ENCODE assay signal across 8 cellular contexts in genomic region chr14:31208546-31209424, GRCh38. TPM values are rescaled to one million over a fixed set of nuclear protein-coding genes. Genes with fewer than 3 reads are reported as not detected.
DNase-seq lines count a peak whose midpoint lies in the region; ATAC-seq and TF ChIP-seq lines count a peak whose summit lies in the region.

No MANE protein-coding gene starts in this region.

- no peak for TF ChIP-seq CTCF in HCT116 (IDR thresholded peaks at IDR 0.05 in 2 of 3, conservative IDR thresholded peaks at IDR 0.05 in 1 of 3; ENCODE audit: borderline replicate concordance in 1 of 3, insufficient read depth in 1 of 3, low read depth in 2 of 3, low read length in 2 of 3)
- no peak for TF ChIP-seq CTCF in WERI-Rb-1 (IDR thresholded peaks at IDR 0.05; ENCODE audit: low read depth, low read length)
- no peak for TF ChIP-seq CTCF in endodermal cell (conservative IDR thresholded peaks at IDR 0.05)
- no peak for TF ChIP-seq CTCF in parathyroid adenoma (IDR thresholded peaks at IDR 0.05)

- no peak for DNase-seq in HCT116 (ENCODE audit: low read depth, low spot score)
- DNase-seq in WERI-Rb-1 = no peak
- peak; percentile 46 for DNase-seq in endodermal cell
- DNase-seq in HCEC 1CT = no peak
- no peak for DNase-seq in SKM-1 treated with dmso at 0.1 percent for 144 hours (lab: John Stamatoyannopoulos, UW; ENCODE audit: unreplicated experiment)
- no peak for DNase-seq in NCI-H2171 (lab: John Stamatoyannopoulos, UW)

- no peak; the same call in 1 of the 2 replicates for ATAC-seq in HCT116
- ATAC-seq in GM18861 (IDR thresholded peaks at IDR 0.05; ENCODE audit: unreplicated experiment) = no peak

- H3K27me3 Mint-ChIP-seq in endodermal cell (ENCODE audit: insufficient read depth) = no peaks in the 10 kb centered on the region

- no peak for TF ChIP-seq RAD21 in HCT116 (IDR thresholded peaks at IDR 0.05; ENCODE audit: low read depth)

- H3K9me3 ChIP-seq in HCT116 (ENCODE audit: control insufficient read depth in 1 of 2, insufficient read depth in 1 of 2, low read depth in 1 of 2, low read length in 2 of 2) (no peaks in the 10 kb centered on the region), WERI-Rb-1 (ENCODE audit: severe bottlenecking) (no peaks in the 10 kb centered on the region), endodermal cell (ENCODE audit: control insufficient read depth, low read length) (peaks cover 4% of the 10 kb centered on the region), parathyroid adenoma (ENCODE audit: control insufficient read depth, low read length) (no peaks in the 10 kb centered on the region)

- H3K4me1 ChIP-seq in HCT116 (ENCODE audit: control insufficient read depth in 1 of 2, insufficient read depth in 2 of 2, low read length in 2 of 2) (peaks cover 18 to 28% of the 10 kb centered on the region in 2 experiments), endodermal cell (ENCODE audit: control insufficient read depth, insufficient read depth, low read length) (no peaks in the 10 kb centered on the region), parathyroid adenoma (peaks cover 3% of the 10 kb centered on the region)

- peaks cover 12% of the 10 kb centered on the region for H3K36me3 Mint-ChIP-seq in endodermal cell (ENCODE audit: low read depth)

- H3K4me3 ChIP-seq in HCT116 (replicated peaks in 1 of 2; ENCODE audit: low read depth in 1 of 2, low read length in 2 of 2) = peak overlapping the region; percentile 53 to 84
- H3K4me3 ChIP-seq in WERI-Rb-1 (ENCODE audit: low read depth, low read length) = peak overlapping the region; percentile 51
- H3K4me3 ChIP-seq in endodermal cell (ENCODE audit: low read length) = peak overlapping the region; percentile 87
- H3K4me3 ChIP-seq in parathyroid adenoma (ENCODE audit: low read depth, low read length) = peak overlapping the region; percentile 87

- H3K4me2 ChIP-seq in HCT116 (ENCODE audit: low read length) = peak overlapping the region; percentile 93
- H3K4me2 ChIP-seq in parathyroid adenoma (ENCODE audit: low read length) = peak overlapping the region; percentile 77

- 91 to 95% methylated on average over 15 to 16 of the region's 16 CpGs for WGBS in endodermal cell (ENCODE audit: insufficient coverage in 1 of 2, insufficient read length in 1 of 2), 2 experiments

- H3K4me1 Mint-ChIP-seq in endodermal cell = peaks cover 22% of the 10 kb centered on the region

- no peaks in the 10 kb centered on the region; the same call in 1 of the 2 replicates for H4K20me1 ChIP-seq in HCT116 (ENCODE audit: insufficient read depth)

- RAD21 ChIA-PET in HCT116 (lab: Charles Lee; ENCODE audit: low non-redundant PET in 1 of 2, low total read pairs in 2 of 2, uncharacterized antibody in 2 of 2, unreplicated experiment in 2 of 2) = no interaction called here

- H3K79me2 ChIP-seq in HCT116 (ENCODE audit: insufficient read depth, low read length) = peaks cover 37% of the 10 kb centered on the region
- peaks cover 5% of the 10 kb centered on the region for H3K79me2 ChIP-seq in parathyroid adenoma

- H3K4me3 Mint-ChIP-seq in endodermal cell = peak overlapping the region; percentile 78

- TF ChIP-seq POLR2A in HCT116 (IDR thresholded peaks at IDR 0.05; ENCODE audit: borderline replicate concordance, extremely low read depth, insufficient read depth, insufficient read length) = no peak

- H3K9me2 ChIP-seq in HCT116 (ENCODE audit: insufficient read depth) = no peaks in the 10 kb centered on the region

- H3K9ac ChIP-seq in HCT116 (ENCODE audit: low read length) = peak overlapping the region; percentile 97
- H3K9ac ChIP-seq in endodermal cell (ENCODE audit: extremely low read depth, low read length, poor library complexity, severe bottlenecking) = peak overlapping the region; percentile 78
- no peak overlapping the region for H3K9ac ChIP-seq in parathyroid adenoma

- intact Hi-C loops in HCT116 (cut with micrococcal nuclease) = loop anchor here (10.0 kb wide), 1 partner anchor 146 kb away; no protein-coding TSS in a partner anchor

- BruUV-seq in HCT116 (replicated peaks; lab: Mats Ljungman, UMichigan) = no TSS peak

- H3K9me3 Mint-ChIP-seq in endodermal cell = peaks cover 2% of the 10 kb centered on the region

- H3K27ac ChIP-seq in HCT116 (ENCODE audit: low read depth, low read length) (peak overlapping the region; percentile 99), WERI-Rb-1 (peak overlapping the region; percentile 99), endodermal cell (ENCODE audit: low read depth, low read length) (peak overlapping the region; percentile 98), parathyroid adenoma (peak overlapping the region; percentile 90)

- POLR2A ChIA-PET in HCT116 (lab: Charles Lee) = interaction anchor here (0.8 to 4.2 kb wide), 6 partner anchors 8 to 212 kb away, joined by 3 to 29 read pairs (median 4); partner anchors contain the start of gene HEATR5A

- H2AFZ ChIP-seq in HCT116 (ENCODE audit: low read depth, low read length, poor library complexity, severe bottlenecking) (no peak overlapping the region), parathyroid adenoma (peak overlapping the region; percentile 95)

- CTCF ChIA-PET in HCT116 (lab: Charles Lee) = interaction anchor here (1.0 to 2.8 kb wide), 7 partner anchors 9 to 78 kb away, joined by 3 to 13 read pairs (median 3); no protein-coding TSS in a partner anchor

- H3K27me3 ChIP-seq in HCT116 (ENCODE audit: insufficient read depth, low read length) (no peaks in the 10 kb centered on the region), WERI-Rb-1 (ENCODE audit: insufficient read depth, low read depth, severe bottlenecking) (no peaks in the 10 kb centered on the region), endodermal cell (ENCODE audit: control insufficient read depth, insufficient read depth, low read length, poor library complexity, severe bottlenecking) (no peaks in the 10 kb centered on the region), parathyroid adenoma (ENCODE audit: control insufficient read depth, insufficient read depth, low read length) (no peaks in the 10 kb centered on the region)

- H3K27ac Mint-ChIP-seq in endodermal cell = peak overlapping the region; percentile 99

- peaks cover 0 to 5% of the 10 kb centered on the region in 2 experiments; a peak in 1 of 4 replicates for H3K36me3 ChIP-seq in HCT116 (ENCODE audit: control insufficient read depth in 1 of 2, insufficient read depth in 2 of 2, low read length in 2 of 2)
- H3K36me3 ChIP-seq in WERI-Rb-1 = peaks cover 22% of the 10 kb centered on the region
- H3K36me3 ChIP-seq in endodermal cell (ENCODE audit: control insufficient read depth, insufficient read depth, low read length) = peaks cover 13% of the 10 kb centered on the region
- H3K36me3 ChIP-seq in parathyroid adenoma (ENCODE audit: control insufficient read depth, insufficient read depth, low read length) = no peaks in the 10 kb centered on the region

TF ChIP-seq in HCT116, 20 proteins besides CTCF, POLR2A, EP300 and RAD21:
- TF ChIP-seq SP1 (IDR thresholded peaks at IDR 0.05; ENCODE audit: low read depth) (no peak), CEBPB (IDR thresholded peaks at IDR 0.05; ENCODE audit: low read depth) (no peak), MAX (IDR thresholded peaks at IDR 0.05) (no peak), ZFX (IDR thresholded peaks at IDR 0.05) (no peak), ZNF274 (IDR thresholded peaks at IDR 0.05; ENCODE audit: low read depth, low read length) (no peak), ZBTB33 (IDR thresholded peaks at IDR 0.05; ENCODE audit: extremely low read depth, insufficient replicate concordance, low read length) (no peak), EGR1 (IDR thresholded peaks at IDR 0.05; ENCODE audit: low read depth) (no peak), CBX3 (IDR thresholded peaks at IDR 0.05; ENCODE audit: low read depth) (no peak)

RNA-seq across cellular contexts. Expression of gene HECTD1, which starts 1.2 kb away (rescaled TPM):
- total RNA-seq in HCT116 (2021; ENCODE audit: unreplicated experiment) (160 TPM), endodermal cell (100 to 1,000 TPM; 118 to 132 TPM)
- polyA plus RNA-seq in HCT116 (2012) = 68.8 and 71.3 TPM in 2 replicates
- polyA plus RNA-seq in endodermal cell (2013, experiment 1 of 2) = 62.0 TPM
- 64.7 TPM for polyA plus RNA-seq in endodermal cell (2013, experiment 2 of 2)
